1 cellular context compared by ENCODE assay signal in genomic region chr5:160466889-160467554, GRCh38.
A peak's percentile ranks its signal among the peaks of the same experiment; 100 is the strongest.
TF ChIP-seq lines count a peak whose summit lies in the region.

No MANE protein-coding gene starts in this region.

TF ChIP-seq in HepG2, 621 proteins besides CTCF, POLR2A, EP300 and RAD21 (continued from another document and continues in another):
- TF ChIP-seq GLI4 (CRISPR knock-in tag; IDR thresholded peaks at IDR 0.05; ENCODE audit: borderline replicate concordance) (no peak), CCAR2 (optimal IDR thresholded peaks at IDR 0.05; ENCODE audit: low read depth, low read length) (no peak), PHF5A (CRISPR knock-in tag; IDR thresholded peaks at IDR 0.05; ENCODE audit: low read depth, unreplicated experiment) (no peak), ZNF282 (IDR thresholded peaks at IDR 0.05; ENCODE audit: partially characterized antibody) (no peak), RFXANK (CRISPR knock-in tag; IDR thresholded peaks at IDR 0.05) (no peak), ZNF598 (CRISPR knock-in tag; IDR thresholded peaks at IDR 0.05; ENCODE audit: borderline replicate concordance) (no peak), PRDM4 (CRISPR knock-in tag; IDR thresholded peaks at IDR 0.05; ENCODE audit: borderline replicate concordance) (no peak), SMARCE1 (IDR thresholded peaks at IDR 0.05; ENCODE audit: borderline replicate concordance) (no peak), USF2 (IDR thresholded peaks at IDR 0.05; ENCODE audit: low read depth, low read length) (peak; percentile 62; the same call in 1 of the 2 replicates), USF2 (CRISPR knock-in tag; IDR thresholded peaks at IDR 0.05; ENCODE audit: borderline replicate concordance) (peak; percentile 85; the same call in 1 of the 2 replicates), TAF15 (IDR thresholded peaks at IDR 0.05; ENCODE audit: low read depth, low read length, poor library complexity, severe bottlenecking) (no peak), ZNF230 (CRISPR knock-in tag; IDR thresholded peaks at IDR 0.05) (no peak), HOXA3 (CRISPR knock-in tag; IDR thresholded peaks at IDR 0.05) (no peak), ZBTB33 (CRISPR knock-in tag; IDR thresholded peaks at IDR 0.05) (no peak), ATAD3A (CRISPR knock-in tag; IDR thresholded peaks at IDR 0.05) (no peak), ZNF263 (CRISPR knock-in tag; IDR thresholded peaks at IDR 0.05) (no peak), CENPT (CRISPR knock-in tag; IDR thresholded peaks at IDR 0.05; ENCODE audit: low read depth) (no peak), NFATC3 (CRISPR knock-in tag; IDR thresholded peaks at IDR 0.05) (no peak), HNRNPLL (IDR thresholded peaks at IDR 0.05; ENCODE audit: low read depth, low read length, poor library complexity, severe bottlenecking) (no peak), MEF2D (CRISPR knock-in tag; IDR thresholded peaks at IDR 0.05) (no peak), ZNF235 (CRISPR knock-in tag; IDR thresholded peaks at IDR 0.05; ENCODE audit: borderline replicate concordance) (no peak), MXD1 (CRISPR knock-in tag; IDR thresholded peaks at IDR 0.05) (no peak), ZNF281 (CRISPR knock-in tag; IDR thresholded peaks at IDR 0.05; ENCODE audit: borderline replicate concordance) (no peak), NR2F6 (IDR thresholded peaks at IDR 0.05) (peak; percentile 54), NR2F6 (CRISPR knock-in tag; IDR thresholded peaks at IDR 0.05) (peak; percentile 38; the same call in 1 of the 2 replicates), ZNF749 (CRISPR knock-in tag; IDR thresholded peaks at IDR 0.05; ENCODE audit: borderline replicate concordance) (peak; percentile 13; the same call in 1 of the 2 replicates), SMYD3 (CRISPR knock-in tag; IDR thresholded peaks at IDR 0.05) (no peak), SIN3A (IDR thresholded peaks at IDR 0.05; ENCODE audit: borderline replicate concordance, low read depth, low read length) (no peak), ZNF7 (CRISPR knock-in tag; IDR thresholded peaks at IDR 0.05) (peak; percentile 85), ZNF850 (CRISPR knock-in tag; conservative IDR thresholded peaks at IDR 0.05) (no peak), AFF4 (CRISPR knock-in tag; IDR thresholded peaks at IDR 0.05) (no peak), FOXP1 (IDR thresholded peaks at IDR 0.05) (no peak), FOXP1 (CRISPR knock-in tag; IDR thresholded peaks at IDR 0.05) (0 out of 2 replicates have a peak, but pooled peaks have one; percentile 30), TARDBP (CRISPR knock-in tag; IDR thresholded peaks at IDR 0.05) (no peak), MIER3 (CRISPR knock-in tag; IDR thresholded peaks at IDR 0.05; ENCODE audit: borderline replicate concordance) (no peak), ZEB1 (IDR thresholded peaks at IDR 0.05; ENCODE audit: insufficient replicate concordance, low read depth) (no peak), GLMP (CRISPR knock-in tag; IDR thresholded peaks at IDR 0.05; ENCODE audit: borderline replicate concordance) (no peak), MAFF (IDR thresholded peaks at IDR 0.05; ENCODE audit: low read depth, low read length) (no peak), HES4 (CRISPR knock-in tag; IDR thresholded peaks at IDR 0.05; ENCODE audit: borderline replicate concordance) (no peak), ZSCAN5A (CRISPR knock-in tag; IDR thresholded peaks at IDR 0.05; ENCODE audit: borderline replicate concordance) (0 out of 2 replicates have a peak, but pooled peaks have one; percentile 7), REL (CRISPR knock-in tag; conservative IDR thresholded peaks at IDR 0.05) (no peak), SIN3B (IDR thresholded peaks at IDR 0.05; ENCODE audit: low read length) (no peak), ZNF567 (CRISPR knock-in tag; IDR thresholded peaks at IDR 0.05; ENCODE audit: borderline replicate concordance) (no peak), KDM3A (CRISPR knock-in tag; IDR thresholded peaks at IDR 0.05; ENCODE audit: low read depth) (no peak), CEBPB (IDR thresholded peaks at IDR 0.05; ENCODE audit: borderline replicate concordance, low read depth, low read length) (no peak), ZMAT3 (CRISPR knock-in tag; conservative IDR thresholded peaks at IDR 0.05) (no peak), ELF4 (CRISPR knock-in tag; IDR thresholded peaks at IDR 0.05; ENCODE audit: borderline replicate concordance) (no peak), ZNF652 (CRISPR knock-in tag; IDR thresholded peaks at IDR 0.05; ENCODE audit: borderline replicate concordance, low read depth) (no peak), LRRFIP1 (CRISPR knock-in tag; conservative IDR thresholded peaks at IDR 0.05) (no peak), REXO4 (CRISPR knock-in tag; IDR thresholded peaks at IDR 0.05; ENCODE audit: borderline replicate concordance) (no peak)
